ENCODE assay signal across 18 cellular contexts in genomic region chr14:68193970-68194634, GRCh38.
DNase-seq lines count a peak whose midpoint lies in the region; ATAC-seq, FAIRE-seq and TF ChIP-seq lines count a peak whose summit lies in the region.
"Had no signal": no experiment of that assay in that cellular context is flagged by ENCODE, and none has a peak within 500 bp of the region (broad histone marks: within the 10 kb centered on the region; RNA-seq: fewer than 3 reads in every experiment).

No MANE protein-coding gene starts in this region.

- H3K4me3 Mint-ChIP-seq in chondrocyte (ENCODE audit: unreplicated experiment), result no peak overlapping the region
- H3K4me3 Mint-ChIP-seq: activated B cell treated with CpG ODN at 0.5 μM for 24 hours; activated CD8-positive, alpha-beta T cell treated with anti-CD3 and anti-CD28 coated beads, Interleukin-2, amount 10 ng/mL, durations not matched to agents 7 days and 5 days; activated T-cell treated with anti-CD3 and anti-CD28 coated beads, Interleukin-2, amount 50 U/mL, for 72 hours; brain; immature natural killer cell had no signal

- H3K4me3 ChIP-seq in cardiac fibroblast (replicated peaks in 1 of 2; ENCODE audit: low read depth in 2 of 2, low read length in 2 of 2) (no peak overlapping the region), left lung (no peak overlapping the region), skeletal muscle tissue (ENCODE audit: low read length in 3 of 3) (no peak overlapping the region), tibial nerve (no peak overlapping the region)
- H3K4me3 ChIP-seq: heart left ventricle, upper lobe of left lung had no signal

- no peak for TF ChIP-seq EP300 in tibial nerve (IDR thresholded peaks at IDR 0.05)

- H3K27me3 Mint-ChIP-seq in chondrocyte (ENCODE audit: low read depth), result no peaks in the 10 kb centered on the region
- H3K27me3 Mint-ChIP-seq: activated B cell treated with CpG ODN at 0.5 μM for 24 hours, brain had no signal

- H3K36me3 ChIP-seq in left lung (no peaks in the 10 kb centered on the region), skeletal muscle tissue (ENCODE audit: control insufficient read depth in 3 of 3, insufficient read depth in 3 of 3, low read length in 3 of 3) (no peaks in the 10 kb centered on the region), tibial nerve (no peaks in the 10 kb centered on the region)
- H3K36me3 ChIP-seq: heart left ventricle, upper lobe of left lung had no signal

- H3K27me3 ChIP-seq in left lung (no peaks in the 10 kb centered on the region), skeletal muscle tissue (ENCODE audit: control insufficient read depth in 3 of 3, insufficient read depth in 3 of 3, low read length in 3 of 3) (no peaks in the 10 kb centered on the region), tibial nerve (no peaks in the 10 kb centered on the region)
- H3K27me3 ChIP-seq: heart left ventricle, upper lobe of left lung had no signal

- H3K36me3 Mint-ChIP-seq in chondrocyte (ENCODE audit: low read depth), result no peaks in the 10 kb centered on the region
- H3K36me3 Mint-ChIP-seq: brain had no signal

- no peak for ATAC-seq in left lung
- ATAC-seq: activated CD8-positive, alpha-beta T cell treated with anti-CD3 and anti-CD28 coated beads, Interleukin-2, amount 10 ng/mL, durations not matched to agents 7 days and 5 days; activated naive CD4-positive, alpha-beta T cell treated with anti-CD3 and anti-CD28 coated beads, Interleukin-2, amount 50 U/mL, for 72 hours; activated T-cell treated with anti-CD3 and anti-CD28 coated beads, Interleukin-2, amount 50 U/mL, for 72 hours; heart left ventricle had no signal

- no peak overlapping the region for H3K9ac ChIP-seq in skeletal muscle tissue (ENCODE audit: low read depth in 1 of 3, low read length in 3 of 3)

- in situ Hi-C loops in ACHN (cut with HindIII; ENCODE audit: low pct_ligation_motif_present, low pct_unique_long_range_greater_than_20kb, low sequenced_read_pairs), result no loop called here

- intact Hi-C loops in left lung (cut with DNase I), result no loop called here

- peak overlapping the region; percentile 11 to 57 for H3K27ac ChIP-seq in left lung
- H3K27ac ChIP-seq in skeletal muscle tissue (ENCODE audit: low read depth, low read length), result peak overlapping the region; percentile 66
- H3K27ac ChIP-seq in tibial nerve, result no peak overlapping the region

- DNase-seq in HTR-8/SVneo (ENCODE audit: insufficient read length, low spot score), result no peak
- DNase-seq in cardiac fibroblast (ENCODE audit: low read depth in 2 of 2), result peak; percentile 34 to 66
- DNase-seq in left lung, result no peak
- DNase-seq in chondrocyte (ENCODE audit: low spot score), result no peak
- no peak for DNase-seq in NOMO-1 treated with DMSO at 0.1 percent for 48 hours (lab: John Stamatoyannopoulos, UW; ENCODE audit: unreplicated experiment)
- DNase-seq in tibial nerve (ENCODE audit: low spot score in 2 of 2), result no peak
- DNase-seq in ACHN, result no peak
- DNase-seq: activated B cell treated with CpG ODN at 0.5 μM for 24 hours; activated CD8-positive, alpha-beta T cell treated with anti-CD3 and anti-CD28 coated beads, Interleukin-2, amount 10 ng/mL, durations not matched to agents 7 days and 5 days; activated T-cell treated with anti-CD3 and anti-CD28 coated beads, Interleukin-2, amount 50 U/mL, for 72 hours; heart left ventricle; immature natural killer cell; NCI-H524 treated with DMSO at 0.1 percent for 48 hours; stimulated activated naive CD4-positive, alpha-beta T cell treated with Interleukin-2 at 50 U/mL for 16 hours; upper lobe of left lung had no signal

- H3K9me3 ChIP-seq in left lung (no peaks in the 10 kb centered on the region), skeletal muscle tissue (ENCODE audit: control insufficient read depth in 3 of 3, low read length in 3 of 3) (no peaks in the 10 kb centered on the region), tibial nerve (no peaks in the 10 kb centered on the region)
- H3K9me3 ChIP-seq: heart left ventricle, upper lobe of left lung had no signal

- TF ChIP-seq POLR2A in tibial nerve (IDR thresholded peaks at IDR 0.05), result no peak

- TF ChIP-seq CTCF in cardiac fibroblast (IDR thresholded peaks at IDR 0.05; ENCODE audit: low read depth, low read length) (no peak), left lung (IDR thresholded peaks at IDR 0.05) (no peak), chondrocyte (IDR thresholded peaks at IDR 0.05) (no peak), tibial nerve (IDR thresholded peaks at IDR 0.05) (no peak)

- H3K4me1 ChIP-seq in left lung (peaks cover 8 to 11% of the 10 kb centered on the region in 2 donors), skeletal muscle tissue (ENCODE audit: control insufficient read depth in 3 of 3, insufficient read depth in 3 of 3, low read length in 3 of 3) (peaks cover 12 to 27% (median 16%) of the 10 kb centered on the region in 3 donors), tibial nerve (peaks cover 0 to 6% (median 0%) of the 10 kb centered on the region in 4 donors)

- peaks cover 14% of the 10 kb centered on the region for H3K4me1 Mint-ChIP-seq in chondrocyte (ENCODE audit: low read depth)
- H3K4me1 Mint-ChIP-seq: activated B cell treated with CpG ODN at 0.5 μM for 24 hours had no signal

- peak; percentile 97 for FAIRE-seq in HTR-8/SVneo (lab: Jason Lieb, UNC)

- H3K27ac Mint-ChIP-seq in chondrocyte (ENCODE audit: unreplicated experiment), result no peak overlapping the region
- H3K27ac Mint-ChIP-seq: activated B cell treated with CpG ODN at 0.5 μM for 24 hours; activated CD8-positive, alpha-beta T cell treated with anti-CD3 and anti-CD28 coated beads, Interleukin-2, amount 10 ng/mL, durations not matched to agents 7 days and 5 days; activated naive CD4-positive, alpha-beta T cell treated with anti-CD3 and anti-CD28 coated beads, Interleukin-2, amount 50 U/mL, for 72 hours; activated T-cell treated with anti-CD3 and anti-CD28 coated beads, Interleukin-2, amount 50 U/mL, for 72 hours; immature natural killer cell had no signal

- H3K9me3 Mint-ChIP-seq in chondrocyte (ENCODE audit: low read depth), result no peaks in the 10 kb centered on the region
- H3K9me3 Mint-ChIP-seq: activated B cell treated with CpG ODN at 0.5 μM for 24 hours; activated naive CD4-positive, alpha-beta T cell treated with anti-CD3 and anti-CD28 coated beads, Interleukin-2, amount 50 U/mL, for 72 hours; activated T-cell treated with anti-CD3 and anti-CD28 coated beads, Interleukin-2, amount 50 U/mL, for 72 hours; immature natural killer cell had no signal

- 76 to 83% methylated on average over 3 of the region's 3 CpGs for WGBS in tibial nerve, 2 donors

Comparison
In these comparisons a context has a peak if more than half of its experiments do, and no peak if none do; other contexts are left out.
1. DNase-seq: peak in cardiac fibroblast (2 of 2); none in HTR-8/SVneo (single experiment), left lung (0 of 2), chondrocyte (single experiment), NOMO-1 treated with DMSO at 0.1 percent for 48 hours (single experiment), tibial nerve (0 of 2) and ACHN (single experiment).
2. H3K27ac ChIP-seq: peak in left lung (2 of 2) and skeletal muscle tissue (single experiment); none in tibial nerve (0 of 4).